ENCODE assay signal across 8 cellular contexts in the genomic region with DNA sequence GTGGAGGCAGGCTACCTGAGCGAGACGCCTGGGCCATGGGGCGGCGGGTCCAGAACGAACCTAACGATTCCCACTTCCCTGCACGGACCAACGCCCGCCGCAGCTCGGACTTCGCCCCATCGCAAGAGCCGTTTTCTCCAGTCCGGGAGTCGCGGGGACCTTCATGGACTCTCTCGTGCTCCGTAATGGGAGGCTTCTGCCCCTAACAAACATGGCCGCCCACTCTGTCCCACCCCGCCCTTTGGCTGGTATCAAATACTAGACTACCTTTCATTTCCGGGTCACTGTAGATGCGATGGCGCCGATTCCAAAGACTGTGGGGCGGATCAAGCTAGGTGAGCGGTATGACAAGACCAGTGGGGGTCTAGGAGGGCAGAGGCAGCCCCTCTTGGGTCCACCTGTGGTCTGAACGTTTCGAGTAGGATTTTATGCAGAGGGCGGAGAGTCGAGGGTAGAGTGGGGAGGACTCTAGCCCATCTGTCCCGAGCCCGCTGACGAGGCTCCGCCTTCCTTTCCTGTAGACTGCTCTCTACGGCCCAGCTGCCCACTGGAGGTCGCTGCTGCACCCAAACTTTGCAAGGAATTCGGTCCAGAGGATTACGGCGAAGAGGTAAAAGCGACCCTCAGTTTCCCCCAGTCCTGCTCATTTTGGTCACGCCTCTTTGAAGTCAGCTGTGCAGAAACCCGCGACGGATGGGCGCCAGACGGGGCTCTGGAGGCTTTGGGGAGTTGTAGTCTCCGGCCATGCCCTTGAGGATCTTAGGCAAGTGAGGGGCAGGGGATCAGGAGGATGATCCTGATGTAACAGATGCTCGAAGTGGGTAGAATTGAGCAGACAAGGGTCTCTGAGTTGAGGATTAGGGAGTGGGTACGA. TPM values are rescaled to one million over a fixed set of nuclear protein-coding genes. Genes with fewer than 3 reads are reported as not detected.
DNase-seq lines count a peak whose midpoint lies in the region; TF ChIP-seq lines count a peak whose summit lies in the region.

A gene with protein sequence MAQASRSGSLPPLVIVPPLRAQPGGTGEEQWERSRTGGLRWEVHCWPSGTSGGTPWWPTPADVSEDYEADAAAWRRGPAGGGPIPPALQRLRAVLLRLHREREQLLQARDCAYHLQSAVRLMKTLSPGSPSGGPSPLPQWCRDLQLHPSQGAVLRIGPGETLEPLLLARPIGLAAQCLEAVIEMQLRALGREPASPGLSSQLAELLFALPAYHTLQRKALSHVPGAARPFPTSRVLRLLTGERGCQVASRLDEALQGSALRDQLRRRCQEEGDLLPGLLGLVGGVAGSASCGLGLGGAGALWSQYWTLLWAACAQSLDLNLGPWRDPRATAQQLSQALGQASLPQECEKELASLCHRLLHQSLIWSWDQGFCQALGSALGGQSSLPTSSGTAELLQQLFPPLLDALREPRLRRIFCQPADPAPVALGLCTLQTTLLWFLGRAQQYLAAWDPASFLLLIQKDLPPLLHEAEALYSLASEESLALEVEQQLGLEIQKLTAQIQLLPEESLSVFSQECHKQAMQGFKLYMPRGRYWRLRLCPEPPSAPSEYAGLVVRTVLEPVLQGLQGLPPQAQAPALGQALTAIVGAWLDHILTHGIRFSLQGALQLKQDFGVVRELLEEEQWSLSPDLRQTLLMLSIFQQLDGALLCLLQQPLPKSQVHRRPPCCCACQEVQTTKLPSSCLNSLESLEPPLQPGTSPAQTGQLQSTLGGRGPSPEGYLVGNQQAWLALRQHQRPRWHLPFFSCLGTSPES (minus strand): TSS at position 198 of the 874 bp plus-strand sequence. CDS start 161 bp downstream, at position 37.
A gene (plus strand): TSS at position 281 of the 874 bp plus-strand sequence. CDS start 15 bp downstream, at position 296.

- H3K4me1 Mint-ChIP-seq in neural crest cell, result peaks cover 29% of the 10 kb centered on the region

- TF ChIP-seq CTCF in LNCaP clone FGC (IDR thresholded peaks at IDR 0.05; ENCODE audit: control insufficient read depth, extremely low read depth, insufficient read depth) (peak; percentile 71), neural crest cell (conservative IDR thresholded peaks at IDR 0.05) (peak; percentile 95)

- peak within 1 kb of the TSS; percentile 100 for H3K4me3 Mint-ChIP-seq in neural crest cell

- H3K4me3 ChIP-seq in LNCaP clone FGC (ENCODE audit: low read depth, low read length), result peak within 1 kb of the TSS; percentile 78
- H3K4me3 ChIP-seq in stomach smooth muscle (ENCODE audit: low read length in 2 of 2), result peak within 1 kb of the TSS; percentile 99 to 100

- H3K9me3 ChIP-seq in ES-I3 (ENCODE audit: control insufficient read depth, insufficient read depth, low read length), result no peaks in the 10 kb centered on the region
- no peaks in the 10 kb centered on the region for H3K9me3 ChIP-seq in stomach smooth muscle (ENCODE audit: control insufficient read depth in 2 of 2, low read length in 2 of 2)

- peak within 1 kb of the TSS; percentile 99 for H3K27ac Mint-ChIP-seq in neural crest cell (ENCODE audit: unreplicated experiment)

- no peaks in the 10 kb centered on the region for H3K9me3 Mint-ChIP-seq in neural crest cell

- DNase-seq in GOT3 (lab: John Stamatoyannopoulos, UW), result peak; percentile 86
- peak; percentile 71 for DNase-seq in LNCaP clone FGC (ENCODE audit: low read depth)
- peak; percentile 86 for DNase-seq in activated T-helper 9 cell treated with anti-CD3 and anti-CD28 coated beads, Interleukin-2, amount 50 U/mL, for 16 hours (ENCODE audit: low read depth)
- peak; percentile 91 for DNase-seq in fibroblast of the conjunctiva (ENCODE audit: low read depth)
- peak; percentile 93 for DNase-seq in neural crest cell (ENCODE audit: low read depth, low spot score)

- H3K9ac ChIP-seq in ES-I3 (ENCODE audit: low read depth, low read length), result peak within 1 kb of the TSS; percentile 99
- peak within 1 kb of the TSS; percentile 80 to 87 for H3K9ac ChIP-seq in stomach smooth muscle (ENCODE audit: low read length in 2 of 2)

- no peaks in the 10 kb centered on the region for H3K36me3 Mint-ChIP-seq in neural crest cell (ENCODE audit: low read depth)

- H3K36me3 ChIP-seq in ES-I3 (ENCODE audit: insufficient read depth, low read length) (no peaks in the 10 kb centered on the region; the same call in 1 of the 2 replicates), stomach smooth muscle (ENCODE audit: control insufficient read depth in 2 of 2, insufficient read depth in 2 of 2, low read length in 2 of 2) (peaks cover 8 to 12% of the 10 kb centered on the region in 2 donors)

- peak; percentile 78 for TF ChIP-seq POLR2A in Raji (IDR thresholded peaks at IDR 0.05; ENCODE audit: insufficient read depth, low read depth, low read length)

- H3K27me3 Mint-ChIP-seq in neural crest cell (ENCODE audit: low read depth), result no peaks in the 10 kb centered on the region

- H3K27ac ChIP-seq in stomach smooth muscle (ENCODE audit: low read length), result peak within 1 kb of the TSS; percentile 88

- H3K27me3 ChIP-seq in stomach smooth muscle (ENCODE audit: control insufficient read depth in 1 of 2, insufficient read depth in 2 of 2, low read length in 2 of 2), result no peaks in the 10 kb centered on the region

- H3K4me1 ChIP-seq in ES-I3 (ENCODE audit: insufficient read depth, low read length), result no peaks in the 10 kb centered on the region
- H3K4me1 ChIP-seq in stomach smooth muscle (ENCODE audit: control insufficient read depth, insufficient read depth, low read length), result peaks cover 28% of the 10 kb centered on the region

RNA-seq across cellular contexts. Expression of the first gene that starts in this region (rescaled TPM):
- total RNA-seq in neural crest cell, result 34.7 and 35.0 TPM in 2 replicates

RNA-seq across cellular contexts. Expression of the second gene that starts in this region (rescaled TPM):
- total RNA-seq in neural crest cell, result 29.6 and 31.6 TPM in 2 replicates

Comparison
In these comparisons a context has a peak if more than half of its experiments do, and no peak if none do; other contexts are left out.
1. Peak in every context shown above with its lines: DNase-seq, H3K4me3 ChIP-seq and H3K27ac ChIP-seq.